9 cellular contexts compared by ENCODE assay signal in the genomic region with DNA sequence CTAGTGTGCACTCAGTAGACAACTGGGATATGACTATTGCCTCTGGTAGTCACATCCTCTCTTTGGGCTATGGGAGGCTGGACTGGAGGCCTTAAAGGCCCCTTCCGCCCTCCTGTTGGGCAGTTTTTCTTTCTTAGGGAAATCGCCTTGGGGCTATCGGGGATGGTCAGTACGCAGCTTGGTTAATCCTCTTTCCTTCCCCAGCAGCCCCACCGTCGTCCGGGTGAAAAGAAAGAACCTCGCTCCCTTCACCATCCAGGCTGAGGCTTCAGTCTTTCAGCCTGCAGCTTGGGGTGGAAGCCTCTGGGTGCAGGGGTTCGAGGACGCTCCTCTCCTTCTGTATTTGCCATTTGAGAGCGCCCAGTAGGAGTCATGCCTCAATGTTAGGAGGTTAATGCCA.
A peak's percentile ranks its signal among the peaks of the same experiment; 100 is the strongest.
DNase-seq lines count a peak whose midpoint lies in the region; ATAC-seq lines count a peak whose summit lies in the region.
"Had no signal": no experiment of that assay in that cellular context is flagged by ENCODE, and none has a peak within 500 bp of the region (broad histone marks: within the 10 kb centered on the region; RNA-seq: fewer than 3 reads in every experiment).

No MANE protein-coding gene starts in this region.

- H3K9me3 ChIP-seq in iPS-18c (ENCODE audit: control insufficient read depth, insufficient read depth, low read length), result peaks cover 4% of the 10 kb centered on the region

- no peak for ATAC-seq in stimulated activated naive B cell treated with anti-CD40 and anti-IgM and Interleukin-4, amounts not matched to agents 10 μg/mL and 1 μg/mL and 100 μg/mL, for 72 hours (replicated peaks)
- no peak for ATAC-seq in GM18858 (IDR thresholded peaks at IDR 0.05; ENCODE audit: unreplicated experiment)

- peak overlapping the region; percentile 92; the same call in 1 of the 2 replicates for H3K4me3 ChIP-seq in iPS-18c (ENCODE audit: insufficient read depth, low read depth, low read length)

- H3K27me3 Mint-ChIP-seq in T-helper 2 cell treated with Interferon-gamma antibody and Interleukin-4, amounts not matched to agents 5 μg/mL and 100 μg/mL, for 36 hours (ENCODE audit: low read depth), result no peaks in the 10 kb centered on the region
- H3K27me3 Mint-ChIP-seq in activated naive CD8-positive, alpha-beta T cell, result no peaks in the 10 kb centered on the region
- H3K27me3 Mint-ChIP-seq in stimulated activated naive B cell treated with anti-CD40 and anti-IgM and Interleukin-4, amounts not matched to agents 10 μg/mL and 1 μg/mL and 100 μg/mL, for 72 hours, result no peaks in the 10 kb centered on the region

- no peaks in the 10 kb centered on the region for H3K9me3 Mint-ChIP-seq in T-helper 2 cell treated with Interferon-gamma antibody and Interleukin-4, amounts not matched to agents 5 μg/mL and 100 μg/mL, for 36 hours
- no peaks in the 10 kb centered on the region for H3K9me3 Mint-ChIP-seq in activated naive CD8-positive, alpha-beta T cell (ENCODE audit: low read depth)
- no peaks in the 10 kb centered on the region for H3K9me3 Mint-ChIP-seq in stimulated activated naive B cell treated with anti-CD40 and anti-IgM and Interleukin-4, amounts not matched to agents 10 μg/mL and 1 μg/mL and 100 μg/mL, for 72 hours

- H3K4me3 Mint-ChIP-seq in T-helper 2 cell treated with Interferon-gamma antibody and Interleukin-4, amounts not matched to agents 5 μg/mL and 100 μg/mL, for 36 hours, result peak overlapping the region; percentile 98
- H3K4me3 Mint-ChIP-seq in activated naive CD8-positive, alpha-beta T cell, result peak overlapping the region; percentile 90
- H3K4me3 Mint-ChIP-seq in stimulated activated naive B cell treated with anti-CD40 and anti-IgM and Interleukin-4, amounts not matched to agents 10 μg/mL and 1 μg/mL and 100 μg/mL, for 72 hours, result peak overlapping the region; percentile 96 to 98

- peaks cover 32% of the 10 kb centered on the region for H3K4me1 Mint-ChIP-seq in T-helper 2 cell treated with Interferon-gamma antibody and Interleukin-4, amounts not matched to agents 5 μg/mL and 100 μg/mL, for 36 hours (ENCODE audit: low read depth)
- peaks cover 29% of the 10 kb centered on the region for H3K4me1 Mint-ChIP-seq in activated naive CD8-positive, alpha-beta T cell (ENCODE audit: low read depth)
- H3K4me1 Mint-ChIP-seq in stimulated activated naive B cell treated with anti-CD40 and anti-IgM and Interleukin-4, amounts not matched to agents 10 μg/mL and 1 μg/mL and 100 μg/mL, for 72 hours, result peaks cover 34 to 48% of the 10 kb centered on the region in 2 donors

- peak overlapping the region; percentile 96 for H3K27ac Mint-ChIP-seq in T-helper 2 cell treated with Interferon-gamma antibody and Interleukin-4, amounts not matched to agents 5 μg/mL and 100 μg/mL, for 36 hours
- peak overlapping the region; percentile 79 for H3K27ac Mint-ChIP-seq in activated naive CD8-positive, alpha-beta T cell
- H3K27ac Mint-ChIP-seq in stimulated activated naive B cell treated with anti-CD40 and anti-IgM and Interleukin-4, amounts not matched to agents 10 μg/mL and 1 μg/mL and 100 μg/mL, for 72 hours, result peak overlapping the region; percentile 86

- DNase-seq in T-helper 2 cell treated with Interferon-gamma antibody and Interleukin-4, amounts not matched to agents 5 μg/mL and 100 μg/mL, for 36 hours (ENCODE audit: low spot score), result no peak
- DNase-seq in T-helper 2 cell, result no peak
- DNase-seq in stimulated activated naive B cell treated with anti-CD40 and anti-IgM and Interleukin-4, amounts not matched to agents 10 μg/mL and 1 μg/mL and 100 μg/mL, for 72 hours, result no peak
- DNase-seq in CD1c-positive myeloid dendritic cell (ENCODE audit: extremely low spot score), result no peak
- no peak for DNase-seq in glomerular visceral epithelial cell (ENCODE audit: extremely low spot score)
- DNase-seq: NCI-H1105 treated with DMSO at 0.1 percent for 48 hours had no signal

- H3K36me3 Mint-ChIP-seq in T-helper 2 cell treated with Interferon-gamma antibody and Interleukin-4, amounts not matched to agents 5 μg/mL and 100 μg/mL, for 36 hours (ENCODE audit: low read depth), result peaks cover 30% of the 10 kb centered on the region
- H3K36me3 Mint-ChIP-seq in activated naive CD8-positive, alpha-beta T cell, result no peaks in the 10 kb centered on the region
- H3K36me3 Mint-ChIP-seq in stimulated activated naive B cell treated with anti-CD40 and anti-IgM and Interleukin-4, amounts not matched to agents 10 μg/mL and 1 μg/mL and 100 μg/mL, for 72 hours, result peaks cover 6 to 11% of the 10 kb centered on the region in 2 donors
